ENCODE assay signal across 15 cellular contexts in the genomic region with DNA sequence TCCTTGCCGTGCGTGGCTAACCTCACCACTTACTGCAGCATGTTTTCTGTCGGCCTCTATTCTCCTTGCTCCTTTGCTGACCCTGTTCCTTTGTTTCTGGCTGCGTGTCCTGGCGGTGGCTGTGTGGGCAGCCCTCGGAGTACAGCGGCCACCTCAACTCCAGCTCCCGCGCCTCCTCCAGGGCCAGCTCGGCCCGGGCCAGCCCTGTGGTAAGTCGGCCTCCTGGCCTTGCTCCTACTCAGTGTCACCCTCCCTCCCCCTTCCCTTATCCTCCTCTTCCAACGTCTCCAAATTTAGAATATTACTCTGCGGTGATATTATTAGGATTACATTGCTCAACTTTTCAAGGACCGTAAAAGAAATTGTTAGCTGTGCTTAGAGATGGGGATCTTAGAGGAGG. TPM values are rescaled to one million over a fixed set of nuclear protein-coding genes. Genes with fewer than 3 reads are reported as not detected.
DNase-seq lines count a peak whose midpoint lies in the region; ATAC-seq and TF ChIP-seq lines count a peak whose summit lies in the region.
"Had no signal": no experiment of that assay in that cellular context is flagged by ENCODE, and none has a peak within 500 bp of the region (broad histone marks: within the 10 kb centered on the region; RNA-seq: fewer than 3 reads in every experiment).

No MANE protein-coding gene starts in this region.

- H3K4me1 Mint-ChIP-seq in stimulated activated naive CD8-positive, alpha-beta T cell treated with anti-CD3 and anti-CD28 coated beads, Interleukin-15, Interleukin-2, amounts not matched to agents 100 ng/mL and 50 ng/mL, for 24 hours (ENCODE audit: low read depth), result peaks cover 47% of the 10 kb centered on the region
- peaks cover 36% of the 10 kb centered on the region for H3K4me1 Mint-ChIP-seq in activated T-helper 1 cell treated with anti-CD3 and anti-CD28 coated beads, Interleukin-12 subunit alpha, Interleukin-12 subunit beta, Interleukin-2, Interleukin-4 antibody, amounts not matched to agents 30 ng/mL and 10 ng/mL and 1 ng/mL, durations not matched to agents 14 hours and 24 hours and 36 hours (ENCODE audit: low read depth)

- ATAC-seq in stimulated activated naive CD8-positive, alpha-beta T cell treated with anti-CD3 and anti-CD28 coated beads, Interleukin-15, Interleukin-2, amounts not matched to agents 100 U/mL and 50 U/mL, for 24 hours, result no peak

- no peaks in the 10 kb centered on the region for H3K27me3 ChIP-seq in rectal smooth muscle tissue (ENCODE audit: control insufficient read depth, insufficient read depth, low read length)
- H3K27me3 ChIP-seq in hepatocyte, result no peaks in the 10 kb centered on the region

- TF ChIP-seq CTCF in hepatocyte (IDR thresholded peaks at IDR 0.05; ENCODE audit: poor library complexity), result no peak

- H3K36me3 ChIP-seq in rectal smooth muscle tissue (ENCODE audit: control insufficient read depth, insufficient read depth, low read length) (peaks cover 5% of the 10 kb centered on the region), hepatocyte (replicated peaks; ENCODE audit: insufficient read depth, low read depth) (no peaks in the 10 kb centered on the region)

- no peaks in the 10 kb centered on the region for H3K27me3 Mint-ChIP-seq in stimulated activated naive CD8-positive, alpha-beta T cell treated with anti-CD3 and anti-CD28 coated beads, Interleukin-15, Interleukin-2, amounts not matched to agents 100 ng/mL and 50 ng/mL, for 24 hours
- no peaks in the 10 kb centered on the region for H3K27me3 Mint-ChIP-seq in activated T-helper 1 cell treated with anti-CD3 and anti-CD28 coated beads, Interleukin-12 subunit alpha, Interleukin-12 subunit beta, Interleukin-2, Interleukin-4 antibody, amounts not matched to agents 30 ng/mL and 10 ng/mL and 1 ng/mL, durations not matched to agents 14 hours and 24 hours and 36 hours (ENCODE audit: insufficient read depth)

- H3K79me2 ChIP-seq in hepatocyte, result peaks cover 68% of the 10 kb centered on the region

- peak overlapping the region; percentile 77 for H3K27ac Mint-ChIP-seq in stimulated activated naive CD8-positive, alpha-beta T cell treated with anti-CD3 and anti-CD28 coated beads, Interleukin-15, Interleukin-2, amounts not matched to agents 100 ng/mL and 50 ng/mL, for 24 hours
- no peak overlapping the region for H3K27ac Mint-ChIP-seq in activated T-helper 1 cell treated with anti-CD3 and anti-CD28 coated beads, Interleukin-12 subunit alpha, Interleukin-12 subunit beta, Interleukin-2, Interleukin-4 antibody, amounts not matched to agents 30 ng/mL and 10 ng/mL and 1 ng/mL, durations not matched to agents 14 hours and 24 hours and 36 hours

- no peak overlapping the region for H2AFZ ChIP-seq in hepatocyte

- H3K9me2 ChIP-seq in hepatocyte (replicated peaks; ENCODE audit: insufficient read depth), result no peaks in the 10 kb centered on the region

- H3K36me3 Mint-ChIP-seq in stimulated activated naive CD8-positive, alpha-beta T cell treated with anti-CD3 and anti-CD28 coated beads, Interleukin-15, Interleukin-2, amounts not matched to agents 100 ng/mL and 50 ng/mL, for 24 hours (ENCODE audit: low read depth), result peaks cover 53% of the 10 kb centered on the region
- H3K36me3 Mint-ChIP-seq in activated T-helper 1 cell treated with anti-CD3 and anti-CD28 coated beads, Interleukin-12 subunit alpha, Interleukin-12 subunit beta, Interleukin-2, Interleukin-4 antibody, amounts not matched to agents 30 ng/mL and 10 ng/mL and 1 ng/mL, durations not matched to agents 14 hours and 24 hours and 36 hours (ENCODE audit: low read depth), result peaks cover 30% of the 10 kb centered on the region

- WGBS in hepatocyte (ENCODE audit: low lambda C conversion rate, missing lambda C conversion rate), result 90% methylated on average over 15 of the region's 15 CpGs

- peak overlapping the region; percentile 72 for H3K27ac ChIP-seq in rectal smooth muscle tissue (ENCODE audit: low read depth, low read length)
- H3K27ac ChIP-seq in hepatocyte, result no peak overlapping the region
- H3K27ac ChIP-seq: SK-N-MC had no signal

- peaks cover 62% of the 10 kb centered on the region for H3K4me1 ChIP-seq in rectal smooth muscle tissue (ENCODE audit: control insufficient read depth, insufficient read depth, low read length)
- peaks cover 28% of the 10 kb centered on the region for H3K4me1 ChIP-seq in hepatocyte (ENCODE audit: insufficient read depth)

- no peak overlapping the region for H3K9ac ChIP-seq in rectal smooth muscle tissue (ENCODE audit: low read length)

- no peak overlapping the region for H3K4me3 Mint-ChIP-seq in stimulated activated naive CD8-positive, alpha-beta T cell treated with anti-CD3 and anti-CD28 coated beads, Interleukin-15, Interleukin-2, amounts not matched to agents 100 ng/mL and 50 ng/mL, for 24 hours
- H3K4me3 Mint-ChIP-seq in activated T-helper 1 cell treated with anti-CD3 and anti-CD28 coated beads, Interleukin-12 subunit alpha, Interleukin-12 subunit beta, Interleukin-2, Interleukin-4 antibody, amounts not matched to agents 30 ng/mL and 10 ng/mL and 1 ng/mL, durations not matched to agents 14 hours and 24 hours and 36 hours, result no peak overlapping the region

- H3K4me3 ChIP-seq in rectal smooth muscle tissue (ENCODE audit: low read length) (no peak overlapping the region), hepatocyte (no peak overlapping the region)
- H3K4me3 ChIP-seq: SK-N-MC had no signal

- no peak overlapping the region for H3K4me2 ChIP-seq in hepatocyte

- no peak for DNase-seq in stimulated activated naive CD8-positive, alpha-beta T cell treated with anti-CD3 and anti-CD28 coated beads, Interleukin-15, Interleukin-2, amounts not matched to agents 100 U/mL and 50 U/mL, for 24 hours
- peak; percentile 66 for DNase-seq in hepatic stellate cell (ENCODE audit: low spot score)
- no peak for DNase-seq in activated T-helper 1 cell treated with anti-CD3 and anti-CD28 coated beads, Interleukin-12 subunit alpha, Interleukin-12 subunit beta, Interleukin-2, Interleukin-4 antibody, amounts not matched to agents 30 ng/mL and 10 ng/mL and 1 ng/mL, durations not matched to agents 14 hours and 24 hours and 36 hours (ENCODE audit: low spot score)
- no peak for DNase-seq in EL
- no peak for DNase-seq in hepatocyte (ENCODE audit: low spot score)
- DNase-seq in mesenteric fat pad (ENCODE audit: low spot score), result no peak
- DNase-seq: activated CD4-positive, alpha-beta T cell treated with anti-CD3 and anti-CD28 coated beads for 1 hour; activated effector memory CD4-positive, alpha-beta T cell treated with Interleukin-2 at 50 U/mL for 16 hours; erythroblast; NCI-H2081; NK-92 treated with Interleukin-12 subunit alpha and Interleukin-12 subunit beta, amount 100 ng/mL, for 24 hours; trophoblast cell had no signal

- H3K9me3 Mint-ChIP-seq in stimulated activated naive CD8-positive, alpha-beta T cell treated with anti-CD3 and anti-CD28 coated beads, Interleukin-15, Interleukin-2, amounts not matched to agents 100 ng/mL and 50 ng/mL, for 24 hours, result no peaks in the 10 kb centered on the region
- no peaks in the 10 kb centered on the region for H3K9me3 Mint-ChIP-seq in activated T-helper 1 cell treated with anti-CD3 and anti-CD28 coated beads, Interleukin-12 subunit alpha, Interleukin-12 subunit beta, Interleukin-2, Interleukin-4 antibody, amounts not matched to agents 30 ng/mL and 10 ng/mL and 1 ng/mL, durations not matched to agents 14 hours and 24 hours and 36 hours

- H3K9me3 ChIP-seq in hepatocyte (ENCODE audit: low read depth), result no peaks in the 10 kb centered on the region

- intact Hi-C loops in activated T-helper 1 cell treated with anti-CD3 and anti-CD28 coated beads, Interleukin-12 subunit alpha, Interleukin-12 subunit beta, Interleukin-2, Interleukin-4 antibody, amounts not matched to agents 30 ng/mL and 10 ng/mL and 1 ng/mL, durations not matched to agents 14 hours and 24 hours and 36 hours (cut with micrococcal nuclease), result no loop called here

- H4K20me1 ChIP-seq in hepatocyte (ENCODE audit: insufficient read depth, poor library complexity, severe bottlenecking), result peaks cover 4% of the 10 kb centered on the region

RNA-seq across cellular contexts. Expression of gene RBM44, which starts 59.5 kb away (rescaled TPM):
- total RNA-seq in activated T-helper 1 cell treated with anti-CD3 and anti-CD28 coated beads, Interleukin-12 subunit alpha, Interleukin-12 subunit beta, Interleukin-2, Interleukin-4 antibody, amounts not matched to agents 30 ng/mL and 10 ng/mL and 1 ng/mL, durations not matched to agents 14 hours and 24 hours and 36 hours, result 0.49 and 1.1 TPM in 2 replicates
- total RNA-seq in hepatocyte, result 0.40 and 0.53 TPM in 2 replicates
- 0.47 and 0.76 TPM in 2 replicates for polyA plus RNA-seq in hepatocyte
- total RNA-seq in mesenteric fat pad, result 1.3 TPM
